In genomic region chr12:116794725-116795124, GRCh38 we compare ENCODE assay signal across 22 cellular contexts. TPM values are rescaled to one million over a fixed set of nuclear protein-coding genes. Genes with fewer than 3 reads are reported as not detected.
DNase-seq lines count a peak whose midpoint lies in the region; ATAC-seq and TF ChIP-seq lines count a peak whose summit lies in the region.
"Had no signal": no experiment of that assay in that cellular context is flagged by ENCODE, and none has a peak within 500 bp of the region (broad histone marks: within the 10 kb centered on the region; RNA-seq: fewer than 3 reads in every experiment).

No MANE protein-coding gene starts in this region.

- in situ Hi-C loops in transverse colon (cut with MboI; ENCODE audit: low pct_ligation_motif_present in 1 of 4, low pct_unique_long_range_greater_than_20kb in 1 of 4, low sequenced_read_pairs in 3 of 4): no loop called here

- no peak overlapping the region for H3K4me3 ChIP-seq in SK-N-MC
- no peak overlapping the region for H3K4me3 ChIP-seq in mucosa of descending colon
- H3K4me3 ChIP-seq in transverse colon: no peak overlapping the region
- no peak overlapping the region for H3K4me3 ChIP-seq in sigmoid colon
- H3K4me3 ChIP-seq: BLaER1 treated with 17β-estradiol and CSF1 and Interleukin-3, amounts not matched to agents 10 nM and 100 nM; GM12878; GM23248 had no signal

- TF ChIP-seq CTCF in mucosa of descending colon (IDR thresholded peaks at IDR 0.05) (no peak), transverse colon (IDR thresholded peaks at IDR 0.05) (no peak), foreskin keratinocyte (conservative IDR thresholded peaks at IDR 0.05) (no peak), sigmoid colon (IDR thresholded peaks at IDR 0.05) (no peak)

- no peaks in the 10 kb centered on the region for H3K36me3 ChIP-seq in SK-N-MC (ENCODE audit: insufficient read depth, low read length)
- H3K36me3 ChIP-seq in mucosa of descending colon (ENCODE audit: low read depth): no peaks in the 10 kb centered on the region
- no peaks in the 10 kb centered on the region for H3K36me3 ChIP-seq in transverse colon
- no peaks in the 10 kb centered on the region for H3K36me3 ChIP-seq in sigmoid colon

- no peak for DNase-seq in SK-N-MC (ENCODE audit: low read depth, low spot score)
- DNase-seq in left colon: no peak
- peak in 1 of 3 donors; percentile 7 for DNase-seq in mucosa of descending colon
- peak; percentile 10 for DNase-seq in transverse colon
- no peak for DNase-seq in activated effector memory CD4-positive, alpha-beta T cell treated with anti-CD3 and anti-CD28 coated beads, Interleukin-2, amount 50 U/mL, for 16 hours
- no peak for DNase-seq in amniotic stem cell (lab: John Stamatoyannopoulos, UW)
- DNase-seq in foreskin keratinocyte: no peak
- no peak for DNase-seq in sigmoid colon
- DNase-seq: AML-193; BE2C; CD4-positive, alpha-beta T cell; CD8-positive, alpha-beta memory T cell; DMS 273 treated with DMSO at 0.1 percent for 48 hours; DMS79; EL; GDM1; GM23248; H7; HCEC 1CT had no signal

- peaks cover 4% of the 10 kb centered on the region for H3K4me1 ChIP-seq in mucosa of descending colon (ENCODE audit: low read depth)
- peaks cover 0 to 5% (median 0%) of the 10 kb centered on the region in 4 donors for H3K4me1 ChIP-seq in transverse colon
- no peaks in the 10 kb centered on the region for H3K4me1 ChIP-seq in foreskin keratinocyte
- no peaks in the 10 kb centered on the region for H3K4me1 ChIP-seq in sigmoid colon
- H3K4me1 ChIP-seq: BE2C; BLaER1 treated with 17β-estradiol and CSF1 and Interleukin-3, amounts not matched to agents 10 nM and 100 nM had no signal

- H3K27me3 ChIP-seq in transverse colon (no peaks in the 10 kb centered on the region), foreskin keratinocyte (no peaks in the 10 kb centered on the region), sigmoid colon (no peaks in the 10 kb centered on the region)
- H3K27me3 ChIP-seq: BE2C; BLaER1 treated with 17β-estradiol and CSF1 and Interleukin-3, amounts not matched to agents 10 nM and 100 nM had no signal

- H3K9me3 ChIP-seq in SK-N-MC (ENCODE audit: low read depth, low read length) (no peaks in the 10 kb centered on the region), mucosa of descending colon (peaks cover 3% of the 10 kb centered on the region), transverse colon (no peaks in the 10 kb centered on the region), sigmoid colon (peaks cover 0 to 3% (median 1%) of the 10 kb centered on the region in 4 donors)
- H3K9me3 ChIP-seq: BE2C had no signal

- TF ChIP-seq POLR2A in transverse colon (IDR thresholded peaks at IDR 0.05) (no peak), sigmoid colon (IDR thresholded peaks at IDR 0.05) (no peak)

- H3K9ac ChIP-seq in SK-N-MC (ENCODE audit: insufficient read length): no peak overlapping the region
- H3K9ac ChIP-seq: BLaER1 treated with 17β-estradiol and CSF1 and Interleukin-3, amounts not matched to agents 10 nM and 100 nM; GM23248 had no signal

- ATAC-seq in left colon: peak; percentile 94
- ATAC-seq in mucosa of descending colon: peak; percentile 83
- ATAC-seq in foreskin keratinocyte: no peak
- ATAC-seq: GM12878 had no signal

- intact Hi-C loops in left colon (cut with DNase I, micrococcal nuclease): no loop called here
- intact Hi-C loops in mucosa of descending colon (cut with DNase I, micrococcal nuclease): no loop called here
- intact Hi-C loops in transverse colon (cut with DNase I; ENCODE audit: low total_unique reads): no loop called here
- intact Hi-C loops in sigmoid colon (cut with DNase I): no loop called here

- TF ChIP-seq EP300 in transverse colon (IDR thresholded peaks at IDR 0.05; ENCODE audit: low read depth) (no peak), sigmoid colon (IDR thresholded peaks at IDR 0.05) (no peak)

- H3K27ac ChIP-seq in SK-N-MC (peak overlapping the region; percentile 57; the same call in 1 of the 2 replicates), transverse colon (peak overlapping the region in 1 of 4 donors; percentile 29), foreskin keratinocyte (no peak overlapping the region), sigmoid colon (no peak overlapping the region)
- H3K27ac ChIP-seq: BLaER1 treated with 17β-estradiol and CSF1 and Interleukin-3, amounts not matched to agents 10 nM and 100 nM; GM23248 had no signal

- 44 to 66% methylated on average over 4 of the region's 4 CpGs for WGBS in transverse colon (ENCODE audit: low coverage in 1 of 2), 2 donors
- WGBS in sigmoid colon, 2 donors: 23 to 67% methylated on average over 4 of the region's 4 CpGs

RNA-seq across cellular contexts. Expression of gene RNFT2, which starts 56.6 kb away (rescaled TPM):
- total RNA-seq in left colon (1 to 10 TPM; 2.3 to 2.8 TPM), mucosa of descending colon (1 to 10 TPM; 2.0 to 3.7 (median 2.1) TPM), transverse colon (1 to 10 TPM in 1 of 4 donors, under 1 TPM in 2, not detected in 1; 0.20 to 1.1 (median 0.68) TPM), foreskin keratinocyte (1.3 and 2.6 TPM in 2 replicates), sigmoid colon (1 to 10 TPM in 2 of 4 donors, under 1 TPM in 2; 0.36 to 4.3 (median 0.80) TPM)
- polyA plus RNA-seq in foreskin keratinocyte (0.69 and 2.0 TPM in 2 replicates), sigmoid colon (1 to 10 TPM in 2 of 3 donors, under 1 TPM in 1; 0.46 to 3.1 (median 1.2) TPM)
- polyA plus RNA-seq: CD14-positive monocyte had no signal

RNA-seq across cellular contexts. Expression of gene SPRING1, which starts 56.9 kb away (rescaled TPM):
- total RNA-seq in left colon (10 to 100 TPM; 55.9 to 58.5 TPM), mucosa of descending colon (10 to 100 TPM; 32.2 to 53.7 (median 53.6) TPM), transverse colon (10 to 100 TPM; 22.3 to 40.3 (median 35.1) TPM), foreskin keratinocyte (25.1 and 26.0 TPM in 2 replicates), sigmoid colon (10 to 100 TPM; 10.5 to 18.0 (median 13.7) TPM)
- polyA plus RNA-seq in foreskin keratinocyte (14.4 and 16.7 TPM in 2 replicates), sigmoid colon (10 to 100 TPM; 16.2 to 38.6 (median 35.4) TPM)
